20 cellular contexts compared by ENCODE assay signal in genomic region chr11:9704620-9705019, GRCh38.
"Had no signal": no experiment of that assay in that cellular context is flagged by ENCODE, and none has a peak within 500 bp of the region (broad histone marks: within the 10 kb centered on the region; RNA-seq: fewer than 3 reads in every experiment).

No MANE protein-coding gene starts in this region.

- H3K27ac ChIP-seq: coronary artery, left lung, lower lobe of right lung, neutrophil, right atrium auricular region, sigmoid colon, skin epidermis, suprapubic skin, uterus had no signal

- H3K4me3 ChIP-seq: coronary artery, left lung, lower lobe of right lung, right atrium auricular region, sigmoid colon, skin epidermis, suprapubic skin, thyroid gland, upper lobe of left lung, uterus had no signal

- ATAC-seq: left lung; lower lobe of right lung; naive thymus-derived CD8-positive, alpha-beta T cell; stimulated activated naive CD8-positive, alpha-beta T cell treated with anti-CD3 and anti-CD28 coated beads, Interleukin-15, Interleukin-2, amounts not matched to agents 100 U/mL and 50 U/mL, for 24 hours had no signal

- H3K4me3 Mint-ChIP-seq: naive thymus-derived CD8-positive, alpha-beta T cell had no signal

- DNase-seq: effector CD8-positive, alpha-beta T cell; foreskin melanocyte; glutamatergic neuron; islet precursor cell; left lung; lower lobe of right lung; mesenchymal stem cell; naive thymus-derived CD8-positive, alpha-beta T cell; posterior cingulate gyrus; sigmoid colon; stimulated activated CD4-positive, alpha-beta T cell treated with anti-CD3 and anti-CD28 coated beads, Interleukin-12 subunit alpha, Interleukin-12 subunit beta, amount 100 ng/mL, for 4 hours; stimulated activated naive CD8-positive, alpha-beta T cell treated with anti-CD3 and anti-CD28 coated beads, Interleukin-15, Interleukin-2, amounts not matched to agents 100 U/mL and 50 U/mL, for 24 hours; thyroid gland; upper lobe of left lung; uterus had no signal

- H3K9me3 Mint-ChIP-seq: naive thymus-derived CD8-positive, alpha-beta T cell had no signal

- H3K36me3 Mint-ChIP-seq: naive thymus-derived CD8-positive, alpha-beta T cell had no signal

- H3K36me3 ChIP-seq: lower lobe of right lung, neutrophil, right atrium auricular region, sigmoid colon, suprapubic skin, thyroid gland, upper lobe of left lung, uterus had no signal

- H3K27me3 Mint-ChIP-seq: naive thymus-derived CD8-positive, alpha-beta T cell had no signal

- H3K27me3 ChIP-seq: left lung, neutrophil, right atrium auricular region, sigmoid colon, suprapubic skin, thyroid gland, upper lobe of left lung, uterus had no signal

- H3K9me3 ChIP-seq: left lung, lower lobe of right lung, neutrophil, right atrium auricular region, sigmoid colon, suprapubic skin, thyroid gland, upper lobe of left lung, uterus had no signal

- H3K4me1 ChIP-seq: uterus had no signal
